Comparison of ENCODE assay signal across 28 cellular contexts in the genomic region with DNA sequence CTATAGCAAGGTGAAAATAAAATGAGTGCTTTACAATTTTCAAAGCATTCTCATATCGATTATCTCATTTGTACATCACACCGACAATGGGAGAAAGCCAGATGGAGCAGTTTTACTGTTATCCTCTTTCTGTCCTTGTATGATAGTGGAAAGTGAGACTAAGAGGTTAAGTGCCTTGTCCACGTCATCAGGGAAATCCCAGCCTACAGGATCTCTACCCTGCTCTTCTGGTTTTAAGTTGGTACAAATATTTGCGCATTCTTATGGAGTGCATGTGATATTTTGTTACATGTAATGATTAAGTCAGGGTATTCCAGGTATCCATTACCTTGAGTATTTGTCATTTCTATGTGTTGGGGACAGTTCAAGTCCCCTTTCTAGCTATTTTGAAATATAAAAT. TPM values are rescaled to one million over a fixed set of nuclear protein-coding genes. Genes with fewer than 3 reads are reported as not detected.
DNase-seq lines count a peak whose midpoint lies in the region; ATAC-seq, FAIRE-seq and TF ChIP-seq lines count a peak whose summit lies in the region.
"Had no signal": no experiment of that assay in that cellular context is flagged by ENCODE, and none has a peak within 500 bp of the region (broad histone marks: within the 10 kb centered on the region; RNA-seq: fewer than 3 reads in every experiment).

No MANE protein-coding gene starts in this region.

- H3K4me1 ChIP-seq in SK-N-SH (ENCODE audit: control insufficient read depth in 1 of 2, insufficient read depth in 2 of 2, low read depth in 1 of 2, low read length in 1 of 2) (peaks cover 0 to 2% of the 10 kb centered on the region in 2 experiments; a peak in 2 of 4 replicates), GM12878 (ENCODE audit: control insufficient read depth, insufficient read depth, low read length) (no peaks in the 10 kb centered on the region)
- H3K4me1 ChIP-seq: Peyer's patch, tibial artery had no signal

- H3K36me3 ChIP-seq in SK-N-SH (replicated peaks in 1 of 2; ENCODE audit: control insufficient read depth in 1 of 2, insufficient read depth in 2 of 2, low read length in 1 of 2), result no peaks in the 10 kb centered on the region
- H3K36me3 ChIP-seq in GM12878 (ENCODE audit: control insufficient read depth in 2 of 2, insufficient read depth in 2 of 2, low read length in 1 of 2), result no peaks in the 10 kb centered on the region
- H3K36me3 ChIP-seq: BE2C, brain microvascular endothelial cell, Peyer's patch, tibial artery had no signal

- H3K4me3 ChIP-seq in SK-N-SH (ENCODE audit: low read depth in 2 of 2, low read length in 1 of 2), result no peak overlapping the region
- H3K4me3 ChIP-seq in GM12878, result no peak overlapping the region
- H3K4me3 ChIP-seq: Peyer's patch, tibial artery had no signal

- in situ Hi-C loops in GM12878 (cut with MboI), result loop anchor here (10.0 to 25.0 kb wide), 2 partner anchors 1204 to 1462 kb away; no protein-coding TSS in a partner anchor

- 84% methylated on average over 4 of the region's 4 CpGs for WGBS in SK-N-SH (ENCODE audit: low lambda C conversion rate)
- WGBS in GM12878 (ENCODE audit: insufficient coverage, insufficient replicate concordance, low lambda C conversion rate, missing lambda C conversion rate), result 49% methylated on average over 4 of the region's 4 CpGs

- no peaks in the 10 kb centered on the region for H3K9me2 ChIP-seq in SK-N-SH

- H3K27me3 ChIP-seq in SK-N-SH (ENCODE audit: insufficient read depth) (no peaks in the 10 kb centered on the region), GM12878 (replicated peaks in 1 of 2; ENCODE audit: control insufficient read depth in 2 of 2, insufficient read depth in 2 of 2, low read length in 1 of 2) (peaks cover 0 to 2% of the 10 kb centered on the region in 2 experiments; a peak in 1 of 4 replicates)
- H3K27me3 ChIP-seq: BE2C, brain microvascular endothelial cell, Peyer's patch, tibial artery had no signal

- H3K9me3 ChIP-seq in SK-N-SH (no peaks in the 10 kb centered on the region), GM12878 (replicated peaks; ENCODE audit: control insufficient read depth, insufficient read depth, low read length) (no peaks in the 10 kb centered on the region)
- H3K9me3 ChIP-seq: BE2C, Peyer's patch, tibial artery had no signal

- CTCF ChIA-PET in SK-N-SH (lab: Yijun Ruan, JAX), result interaction anchor here (2.3 kb wide), 1 partner anchor 10 kb away, joined by 10 read pairs; no protein-coding TSS in a partner anchor
- CTCF ChIA-PET in GM12878 (lab: Yijun Ruan, JAX), result no interaction called here

- TF ChIP-seq CTCF in SK-N-SH (IDR thresholded peaks at IDR 0.05) (no peak), GM12878 (IDR thresholded peaks at IDR 0.05 in 2 of 3, conservative IDR thresholded peaks at IDR 0.05 in 1 of 3; ENCODE audit: control insufficient read depth in 2 of 3, extremely low read depth in 1 of 3, insufficient read depth in 1 of 3, low read depth in 3 of 3, low read length in 3 of 3) (no peak)

- no peak for TF ChIP-seq RAD21 in SK-N-SH (IDR thresholded peaks at IDR 0.05; ENCODE audit: low read length)
- TF ChIP-seq RAD21 in GM12878 (IDR thresholded peaks at IDR 0.05; ENCODE audit: insufficient read depth, low read depth, low read length), result no peak

- no peak overlapping the region for H3K4me2 ChIP-seq in SK-N-SH
- no peak overlapping the region for H3K4me2 ChIP-seq in GM12878 (ENCODE audit: control insufficient read depth, insufficient read depth)

- no peaks in the 10 kb centered on the region for H3K79me2 ChIP-seq in SK-N-SH (ENCODE audit: insufficient read depth)
- no peaks in the 10 kb centered on the region for H3K79me2 ChIP-seq in GM12878 (ENCODE audit: control insufficient read depth, insufficient read depth, low read length)

- intact Hi-C loops in GM12878 (cut with micrococcal nuclease; ENCODE audit: unreplicated experiment), result no loop called here

- SMC1A ChIA-PET in GM12878 (lab: Charles Lee; ENCODE audit: uncharacterized antibody, unreplicated experiment), result no interaction called here

- POLR2A ChIA-PET in SK-N-SH (lab: Yijun Ruan, JAX) (no interaction called here), GM12878 (lab: Charles Lee) (no interaction called here)

- H2AFZ ChIP-seq in SK-N-SH (ENCODE audit: low read depth), result no peak overlapping the region
- H2AFZ ChIP-seq in GM12878 (ENCODE audit: control insufficient read depth, low read depth, low read length), result no peak overlapping the region

- BruUV-seq in GM12878 (replicated peaks; lab: Mats Ljungman, UMichigan), result no TSS peak

- H4K20me1 ChIP-seq in SK-N-SH (ENCODE audit: insufficient read depth) (no peaks in the 10 kb centered on the region), GM12878 (ENCODE audit: control insufficient read depth, insufficient read depth) (no peaks in the 10 kb centered on the region)

- FAIRE-seq in GM12878 (lab: Jason Lieb, UNC), result no peak
- FAIRE-seq: islet of Langerhans had no signal

- no peaks in the 10 kb centered on the region for H3F3A ChIP-seq in SK-N-SH (replicated peaks; ENCODE audit: insufficient read depth)

- no peak for TF ChIP-seq POLR2A in GM12878 (IDR thresholded peaks at IDR 0.05; ENCODE audit: low read depth, low read length)

- RAD21 ChIA-PET in GM12878 (lab: Charles Lee; ENCODE audit: unreplicated experiment), result no interaction called here

- no peak for DNase-seq in SK-N-SH
- DNase-seq in stimulated activated CD4-positive, alpha-beta T cell treated with anti-CD3 and anti-CD28 coated beads, Interleukin-15, amount 100 ng/mL, for 24 hours, result peak; percentile 18
- DNase-seq in stimulated activated CD4-positive, alpha-beta T cell treated with anti-CD3 and anti-CD28 coated beads, Interleukin-4, amount 100 ng/mL, for 24 hours, result no peak
- DNase-seq in GM12878 (ENCODE audit: low read depth, low spot score), result no peak
- DNase-seq in NCI-H1694 treated with DMSO at 0.1 percent for 48 hours (lab: John Stamatoyannopoulos, UW), result no peak
- DNase-seq: activated B cell treated with CpG ODN at 0.5 μM for 24 hours; activated gamma-delta T cell; activated T-cell treated with anti-CD3 and anti-CD28 coated beads for 4 hours; BE2C; brain microvascular endothelial cell; CD8-positive, alpha-beta memory T cell; DMS79 treated with DMSO at 0.1 percent for 48 hours; glutamatergic neuron; H9; KBM-7; midbrain; MM.1S; naive thymus-derived CD4-positive, alpha-beta T cell; NCI-H1417; NCI-H2171; occipital lobe; Peyer's patch; SHP77 treated with DMSO at 0.1 percent for 48 hours; tibial artery had no signal

- H3K9ac ChIP-seq in SK-N-SH (no peak overlapping the region), GM12878 (ENCODE audit: control insufficient read depth, insufficient read depth, low read length) (no peak overlapping the region)

- no peak overlapping the region for H3K27ac ChIP-seq in SK-N-SH (ENCODE audit: low read depth in 2 of 2, low read length in 1 of 2)
- H3K27ac ChIP-seq in GM12878 (ENCODE audit: control insufficient read depth, insufficient read depth), result no peak overlapping the region
- H3K27ac ChIP-seq: brain microvascular endothelial cell, Peyer's patch, tibial artery had no signal

- TF ChIP-seq EP300 in SK-N-SH (IDR thresholded peaks at IDR 0.05; ENCODE audit: borderline replicate concordance in 1 of 2, low read depth in 1 of 2, low read length in 1 of 2), result no peak
- TF ChIP-seq EP300 in GM12878 (IDR thresholded peaks at IDR 0.05; ENCODE audit: borderline replicate concordance in 1 of 2, control insufficient read depth in 1 of 2, low read depth in 2 of 2, low read length in 2 of 2), result no peak

- no peak for ATAC-seq in SK-N-SH treated with all-trans-retinoic acid at 6 μM for 48 hours
- peak; percentile 21; the same call in 1 of the 3 replicates for ATAC-seq in GM12878
- no peak for ATAC-seq in GM21367 (IDR thresholded peaks at IDR 0.05; ENCODE audit: unreplicated experiment)
- ATAC-seq in HG03457 (IDR thresholded peaks at IDR 0.05; ENCODE audit: unreplicated experiment), result no peak
- ATAC-seq: naive thymus-derived CD4-positive, alpha-beta T cell had no signal

TF ChIP-seq in SK-N-SH, 30 proteins besides CTCF, POLR2A, EP300 and RAD21 (continues in another document):
- TF ChIP-seq GATA2 (CRISPR knock-in tag; IDR thresholded peaks at IDR 0.05) (0 out of 2 replicates have a peak, but pooled peaks have one; percentile 17), GABPA (IDR thresholded peaks at IDR 0.05; ENCODE audit: low read depth) (no peak)

TF ChIP-seq in SK-N-SH treated with all-trans-retinoic acid at 6 μM for 48 hours, 23 proteins besides CTCF, POLR2A, EP300 and RAD21 (continues in another document):
- TF ChIP-seq ZFP3 (CRISPR knock-in tag; IDR thresholded peaks at IDR 0.05) (no peak), CSDC2 (CRISPR knock-in tag; IDR thresholded peaks at IDR 0.05) (no peak), ISL1 (CRISPR knock-in tag; IDR thresholded peaks at IDR 0.05) (no peak)

TF ChIP-seq in GM12878, 131 proteins besides CTCF, POLR2A, EP300 and RAD21 (continues in another document):
- no peak for TF ChIP-seq MTA3 (IDR thresholded peaks at IDR 0.05; ENCODE audit: borderline replicate concordance, low read length)
- no peak for TF ChIP-seq TARDBP (IDR thresholded peaks at IDR 0.05; ENCODE audit: borderline replicate concordance)
- TF ChIP-seq KLF5 (IDR thresholded peaks at IDR 0.05; ENCODE audit: partially characterized antibody), result no peak

RNA-seq across cellular contexts. Expression of a gene that starts 12.4 kb away (rescaled TPM):
- 5.8 and 6.6 TPM in 2 replicates for polyA plus RNA-seq in SK-N-SH (2012; rRNA removed)
- 7.6 and 8.1 TPM in 2 replicates for polyA plus RNA-seq in SK-N-SH (2012; cell fraction: cytosol; rRNA removed)
- 5.1 and 5.5 TPM in 2 replicates for polyA plus RNA-seq in SK-N-SH (2012; cell fraction: nucleus; rRNA removed)
- total RNA-seq in GM12878 (2013; cell fraction: nucleolus; rRNA removed), result 0.39 and 1.4 TPM in 2 replicates
- total RNA-seq in GM12878 (2014; rRNA removed), result 0.11 and 0.98 TPM in 2 replicates
- total RNA-seq in GM12878 (2014; rRNA removed; fragmentation: Illumina TruSeq; extraction: Trizol), result 0.18 and 0.23 TPM in 2 replicates
- 0.11 and 0.13 TPM in 2 replicates for total RNA-seq in GM12878 (2021)
- polyA plus RNA-seq in GM12878 (2011; ENCODE audit: low read depth), result not detected
- polyA plus RNA-seq in GM12878 (2011; rRNA removed), result 0.16 and 0.20 TPM in 2 replicates
- 0.12 and 0.20 TPM in 2 replicates for polyA plus RNA-seq in GM12878 (2011; cell fraction: cytosol; rRNA removed)
- polyA plus RNA-seq in GM12878 (2011; cell fraction: nucleus; rRNA removed), result 0.06 and 0.13 TPM in 2 replicates
- polyA plus RNA-seq in GM12878 (2012), result 0.04 and 0.17 TPM in 2 replicates
- polyA plus RNA-seq in GM12878 (2014; fragmentation: Illumina TruSeq; extraction: Trizol), result 0.18 and 0.21 TPM in 2 replicates
- under 1 TPM; 0.11 to 0.26 TPM for polyA plus RNA-seq in GM12878 (2014; fragmentation: Nextera tagmentation; extraction: Ambion mirVana)
- 0.14 and 0.19 TPM in 2 replicates for polyA plus RNA-seq in GM12878 (2014; rRNA removed)
- polyA plus RNA-seq in GM12878 (2016; fragmentation: Nextera tagmentation; extraction: Ambion mirVana), result under 1 TPM; 0.11 to 0.13 TPM
- polyA minus RNA-seq in GM12878 (2011; rRNA and poly(A)+ RNA removed), result 0.10 TPM in 1 of 2 replicates, not detected in the other
- polyA minus RNA-seq in GM12878 (2011; cell fraction: cytosol; rRNA and poly(A)+ RNA removed), result 0.31 TPM in 1 of 2 replicates, not detected in the other
- 0.12 and 0.38 TPM in 2 replicates for polyA minus RNA-seq in GM12878 (2011; cell fraction: nucleus; rRNA and poly(A)+ RNA removed)
- total RNA-seq: activated B cell treated with CpG ODN at 0.5 μM for 24 hours had no signal
- polyA plus RNA-seq: CD8-positive, alpha-beta memory T cell; naive thymus-derived CD4-positive, alpha-beta T cell had no signal
